Comparison of ENCODE assay signal across 9 cellular contexts in the genomic region with DNA sequence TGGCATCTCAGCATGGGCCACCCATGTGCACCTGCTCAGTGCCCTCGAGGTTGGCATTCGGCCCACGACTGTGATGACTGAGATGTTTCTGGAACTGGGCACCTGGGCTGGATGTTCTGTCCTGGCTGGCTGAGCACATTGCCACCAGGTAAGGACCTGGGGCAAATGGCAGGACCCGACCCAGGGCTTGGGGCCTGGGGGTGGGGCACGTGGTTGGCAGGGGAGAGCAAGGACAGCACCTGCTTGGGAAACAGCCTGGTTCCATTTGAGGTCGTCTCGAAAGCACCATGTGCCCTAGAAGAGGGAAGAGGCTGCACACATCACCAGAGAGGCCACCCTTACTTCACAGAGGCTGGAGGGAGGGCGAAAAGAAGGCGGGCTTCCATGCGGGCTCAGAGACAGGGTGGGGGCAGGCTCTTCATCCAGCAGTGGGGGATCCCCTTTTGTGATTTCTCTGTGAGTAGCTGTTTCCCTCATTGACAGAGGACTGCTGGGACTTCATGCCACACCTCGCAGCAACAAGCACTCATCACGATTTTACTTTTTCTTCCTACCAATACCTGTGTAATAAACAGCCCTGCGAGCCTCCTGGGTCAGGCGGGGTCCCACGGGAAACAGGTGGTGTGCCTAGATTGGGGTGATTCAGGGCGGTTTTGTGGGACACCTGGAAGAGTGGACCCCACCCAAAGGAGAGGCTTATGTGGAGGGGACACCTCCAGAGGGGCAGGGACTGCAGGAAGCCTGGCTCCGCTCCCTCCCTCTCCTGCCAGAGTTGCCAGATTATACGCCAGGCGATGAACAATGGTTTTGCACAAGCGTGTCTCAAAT. TPM values are rescaled to one million over a fixed set of nuclear protein-coding genes. Genes with fewer than 3 reads are reported as not detected.
A peak's percentile ranks its signal among the peaks of the same experiment; 100 is the strongest.
DNase-seq lines count a peak whose midpoint lies in the region; ATAC-seq, FAIRE-seq and TF ChIP-seq lines count a peak whose summit lies in the region.
"Had no signal": no experiment of that assay in that cellular context is flagged by ENCODE, and none has a peak within 500 bp of the region (broad histone marks: within the 10 kb centered on the region; RNA-seq: fewer than 3 reads in every experiment).

No MANE protein-coding gene starts in this region.

- peak overlapping the region; percentile 17 for H3K4me2 ChIP-seq in endothelial cell of umbilical vein (ENCODE audit: insufficient read depth, low read length)

- H3K36me3 ChIP-seq in endothelial cell of umbilical vein (ENCODE audit: control insufficient read depth in 2 of 2, extremely low read depth in 1 of 2, insufficient read depth in 2 of 2, low read length in 2 of 2) (no peaks in the 10 kb centered on the region), SJCRH30 (no peaks in the 10 kb centered on the region)

- H3K9me3 ChIP-seq in endothelial cell of umbilical vein (replicated peaks; ENCODE audit: control insufficient read depth, insufficient read depth, low read length), result no peaks in the 10 kb centered on the region
- H3K9me3 ChIP-seq in SJCRH30 (replicated peaks), result no peaks in the 10 kb centered on the region

- H3K9me3 Mint-ChIP-seq in T-cell, result no peaks in the 10 kb centered on the region

- ATAC-seq in activated CD4-positive, CD25-positive, alpha-beta regulatory T cell treated with anti-CD3 and anti-CD28 coated beads, Interleukin-2, amount 50 U/mL, for 24 hours, result peak; percentile 59 to 71
- ATAC-seq in T-cell (replicated peaks in 1 of 4) (peak; percentile 17 to 60 (median 32)), GM19035 (IDR thresholded peaks at IDR 0.05; ENCODE audit: unreplicated experiment) (no peak)

- no peak for FAIRE-seq in endothelial cell of umbilical vein (lab: Jason Lieb, UNC)

- no peaks in the 10 kb centered on the region for H3K36me3 Mint-ChIP-seq in T-cell

- peak overlapping the region; percentile 95 to 98 for H3K27ac Mint-ChIP-seq in T-cell

- H4K20me1 ChIP-seq in endothelial cell of umbilical vein (replicated peaks; ENCODE audit: control insufficient read depth, extremely low read depth, insufficient read depth, low read length), result no peaks in the 10 kb centered on the region

- no peak for TF ChIP-seq POLR2A in endothelial cell of umbilical vein (IDR thresholded peaks at IDR 0.05; ENCODE audit: low read depth, low read length)

- peaks cover 10% of the 10 kb centered on the region for H3K4me1 ChIP-seq in endothelial cell of umbilical vein (ENCODE audit: control insufficient read depth, extremely low read depth, insufficient read depth, low read length)
- H3K4me1 ChIP-seq in SJCRH30, result no peaks in the 10 kb centered on the region; the same call in 1 of the 2 replicates

- H3K27me3 Mint-ChIP-seq in T-cell, result peaks cover 0 to 10% of the 10 kb centered on the region in 2 donors

- peak overlapping the region; percentile 61 to 76 (median 76) for H3K4me3 Mint-ChIP-seq in T-cell

- H3K27ac ChIP-seq in endothelial cell of umbilical vein (ENCODE audit: insufficient read depth, low read depth, low read length) (peak overlapping the region; percentile 30), SJCRH30 (no peak overlapping the region)

- H2AFZ ChIP-seq in endothelial cell of umbilical vein (ENCODE audit: low read depth, low read length), result peak overlapping the region; percentile 81

- no peak overlapping the region for H3K9ac ChIP-seq in endothelial cell of umbilical vein (replicated peaks; ENCODE audit: extremely low read depth, insufficient read depth, low read length)

- H3K9me1 ChIP-seq in endothelial cell of umbilical vein (replicated peaks; ENCODE audit: control insufficient read depth, extremely low read depth, insufficient read depth, low read length), result no peaks in the 10 kb centered on the region

- no peak for DNase-seq in activated CD4-positive, CD25-positive, alpha-beta regulatory T cell treated with anti-CD3 and anti-CD28 coated beads, Interleukin-2, amount 50 U/mL, for 72 hours
- DNase-seq in T-cell (peak in 12 of 34 experiments; percentile 3 to 57 (median 32)), endothelial cell of umbilical vein (ENCODE audit: low read depth, low spot score) (no peak), HPDE6-E6E7 (ENCODE audit: extremely low spot score) (no peak), SJCRH30 (no peak)
- peak; percentile 40 for DNase-seq in stimulated activated naive CD4-positive, alpha-beta T cell treated with Interleukin-2 at 50 U/mL for 16 hours (lab: John Stamatoyannopoulos, UW)
- DNase-seq: amniotic stem cell had no signal

- H3K4me3 ChIP-seq in endothelial cell of umbilical vein (replicated peaks in 1 of 3; ENCODE audit: insufficient read depth in 1 of 3, low read depth in 1 of 3, low read length in 3 of 3), result no peak overlapping the region
- H3K4me3 ChIP-seq in SJCRH30, result no peak overlapping the region

- no peak for TF ChIP-seq CTCF in endothelial cell of umbilical vein (IDR thresholded peaks at IDR 0.05; ENCODE audit: extremely low read depth in 1 of 2, insufficient read depth in 1 of 2, low read depth in 1 of 2, low read length in 2 of 2)

- dilution Hi-C loops in endothelial cell of umbilical vein (cut with MboI; ENCODE audit: extremely low pct_ligation_motif_present, low sequenced_read_pairs), result no loop called here

- POLR2A ChIA-PET in T-cell (lab: Charles Lee), result interaction anchor here in 1 of 2 donors (0.5 kb wide), 1 partner anchor 386 kb away, joined by 21 read pairs; no protein-coding TSS in a partner anchor
- POLR2A ChIA-PET in endothelial cell of umbilical vein (lab: Charles Lee), result no interaction called here

- peaks cover 38 to 63% (median 52%) of the 10 kb centered on the region in 3 donors for H3K4me1 Mint-ChIP-seq in T-cell

- CTCF ChIA-PET in T-cell (lab: Charles Lee), result interaction anchor here in 1 of 2 donors (0.6 kb wide), 1 partner anchor 103 kb away, joined by 3 read pairs; no protein-coding TSS in a partner anchor
- CTCF ChIA-PET in endothelial cell of umbilical vein (lab: Charles Lee), result interaction anchor here (0.6 kb wide), 1 partner anchor 29 kb away, joined by 4 read pairs; no protein-coding TSS in a partner anchor

- no peaks in the 10 kb centered on the region for H3K27me3 ChIP-seq in endothelial cell of umbilical vein (ENCODE audit: control insufficient read depth in 2 of 2, insufficient read depth in 2 of 2, low read length in 2 of 2)
- no peaks in the 10 kb centered on the region for H3K27me3 ChIP-seq in SJCRH30

- no TSS peak for BruUV-seq in endothelial cell of umbilical vein (replicated peaks; lab: Mats Ljungman, UMichigan)

- intact Hi-C loops in endothelial cell of umbilical vein (cut with micrococcal nuclease), result loop anchor here (1.0 kb wide), 1 partner anchor 11 kb away; no protein-coding TSS in a partner anchor

- H3K79me2 ChIP-seq in endothelial cell of umbilical vein (ENCODE audit: control insufficient read depth, insufficient read depth, low read length), result no peaks in the 10 kb centered on the region

RNA-seq across cellular contexts. Expression of a gene that starts 12.0 kb away (rescaled TPM):
- total RNA-seq in T-cell (10 to 100 TPM in 3 of 5 donors, 1 to 10 TPM in 2; 4.0 to 16.9 (median 14.1) TPM), endothelial cell of umbilical vein (2.6 and 4.1 TPM in 2 replicates)
- polyA plus RNA-seq in endothelial cell of umbilical vein, result 15.7 and 19.0 TPM in 2 replicates
- 7.7 and 9.0 TPM in 2 replicates for polyA plus RNA-seq in endothelial cell of umbilical vein (2011; cell fraction: cytosol; rRNA removed)
- polyA plus RNA-seq in endothelial cell of umbilical vein (2011; cell fraction: nucleus; rRNA removed), result 3.2 and 3.8 TPM in 2 replicates
- 4.6 and 7.7 TPM in 2 replicates for polyA plus RNA-seq in endothelial cell of umbilical vein (2012)
- polyA minus RNA-seq in endothelial cell of umbilical vein, result 6.6 and 8.6 TPM in 2 replicates
- polyA minus RNA-seq in endothelial cell of umbilical vein (2011; cell fraction: cytosol; rRNA and poly(A)+ RNA removed), result 7.8 TPM
- 1.5 and 2.1 TPM in 2 replicates for polyA minus RNA-seq in endothelial cell of umbilical vein (2011; cell fraction: nucleus; rRNA and poly(A)+ RNA removed)
- 0.97 and 1.7 TPM in 2 replicates for total RNA-seq in SJCRH30 (2014; rRNA removed; shearing (Covaris generic))

RNA-seq across cellular contexts. Expression of a gene that starts 12.9 kb away (rescaled TPM):
- total RNA-seq in T-cell, result 10 to 100 TPM; 67.1 to 73.4 (median 69.2) TPM
- total RNA-seq in endothelial cell of umbilical vein, result 80.9 and 85.9 TPM in 2 replicates
- polyA plus RNA-seq in endothelial cell of umbilical vein, result 14.6 and 15.9 TPM in 2 replicates
- polyA plus RNA-seq in endothelial cell of umbilical vein (2011; cell fraction: cytosol; rRNA removed), result 18.6 and 20.1 TPM in 2 replicates
- polyA plus RNA-seq in endothelial cell of umbilical vein (2011; cell fraction: nucleus; rRNA removed), result 41.9 and 48.6 TPM in 2 replicates
- 29.3 and 31.0 TPM in 2 replicates for polyA plus RNA-seq in endothelial cell of umbilical vein (2012)
- polyA minus RNA-seq in endothelial cell of umbilical vein, result 19.1 and 19.8 TPM in 2 replicates
- 33.4 TPM for polyA minus RNA-seq in endothelial cell of umbilical vein (2011; cell fraction: cytosol; rRNA and poly(A)+ RNA removed)
- 23.1 and 34.0 TPM in 2 replicates for polyA minus RNA-seq in endothelial cell of umbilical vein (2011; cell fraction: nucleus; rRNA and poly(A)+ RNA removed)
- total RNA-seq in SJCRH30 (2014; rRNA removed; shearing (Covaris generic)), result 55.6 and 56.9 TPM in 2 replicates

RNA-seq across cellular contexts. Expression of a gene that starts 35.1 kb away (rescaled TPM):
- total RNA-seq in T-cell (100 to 1,000 TPM in 1 of 5 donors, 10 to 100 TPM in 4; 66.5 to 102 (median 85.0) TPM), endothelial cell of umbilical vein (136 and 138 TPM in 2 replicates)
- 63.6 and 74.7 TPM in 2 replicates for polyA plus RNA-seq in endothelial cell of umbilical vein
- polyA plus RNA-seq in endothelial cell of umbilical vein (2011; cell fraction: cytosol; rRNA removed), result 61.2 and 72.6 TPM in 2 replicates
- polyA plus RNA-seq in endothelial cell of umbilical vein (2011; cell fraction: nucleus; rRNA removed), result 58.0 and 67.1 TPM in 2 replicates
- 139 and 171 TPM in 2 replicates for polyA plus RNA-seq in endothelial cell of umbilical vein (2012)
- 59.6 and 74.0 TPM in 2 replicates for polyA minus RNA-seq in endothelial cell of umbilical vein
- polyA minus RNA-seq in endothelial cell of umbilical vein (2011; cell fraction: cytosol; rRNA and poly(A)+ RNA removed), result 227 TPM
- polyA minus RNA-seq in endothelial cell of umbilical vein (2011; cell fraction: nucleus; rRNA and poly(A)+ RNA removed), result 21.2 and 30.2 TPM in 2 replicates
- 91.9 and 95.3 TPM in 2 replicates for total RNA-seq in SJCRH30 (2014; rRNA removed; shearing (Covaris generic))

RNA-seq across cellular contexts. Expression of a gene that starts 40.1 kb away (rescaled TPM):
- total RNA-seq in T-cell (10 to 100 TPM; 10.2 to 23.5 (median 19.5) TPM), endothelial cell of umbilical vein (6.2 and 8.0 TPM in 2 replicates)
- 16.0 and 16.2 TPM in 2 replicates for polyA plus RNA-seq in endothelial cell of umbilical vein
- polyA plus RNA-seq in endothelial cell of umbilical vein (2011; cell fraction: cytosol; rRNA removed), result 5.4 and 7.2 TPM in 2 replicates
- 18.0 and 23.3 TPM in 2 replicates for polyA plus RNA-seq in endothelial cell of umbilical vein (2011; cell fraction: nucleus; rRNA removed)
- 5.5 and 12.4 TPM in 2 replicates for polyA plus RNA-seq in endothelial cell of umbilical vein (2012)
- polyA minus RNA-seq in endothelial cell of umbilical vein, result 5.5 and 13.2 TPM in 2 replicates
- not detected for polyA minus RNA-seq in endothelial cell of umbilical vein (2011; cell fraction: cytosol; rRNA and poly(A)+ RNA removed)
- polyA minus RNA-seq in endothelial cell of umbilical vein (2011; cell fraction: nucleus; rRNA and poly(A)+ RNA removed), result 5.1 and 5.9 TPM in 2 replicates
- 0.18 TPM in 1 of 2 replicates, not detected in the other for total RNA-seq in SJCRH30 (2014; rRNA removed; shearing (Covaris generic))

RNA-seq across cellular contexts. Expression of a gene that starts 49.7 kb away (rescaled TPM):
- total RNA-seq in T-cell (10 to 100 TPM; 53.3 to 98.2 (median 80.0) TPM), endothelial cell of umbilical vein (143 and 144 TPM in 2 replicates)
- 141 and 169 TPM in 2 replicates for polyA plus RNA-seq in endothelial cell of umbilical vein
- polyA plus RNA-seq in endothelial cell of umbilical vein (2011; cell fraction: cytosol; rRNA removed), result 183 and 186 TPM in 2 replicates
- 181 and 188 TPM in 2 replicates for polyA plus RNA-seq in endothelial cell of umbilical vein (2011; cell fraction: nucleus; rRNA removed)
- polyA plus RNA-seq in endothelial cell of umbilical vein (2012), result 142 and 148 TPM in 2 replicates
- 53.2 and 57.4 TPM in 2 replicates for polyA minus RNA-seq in endothelial cell of umbilical vein
- polyA minus RNA-seq in endothelial cell of umbilical vein (2011; cell fraction: cytosol; rRNA and poly(A)+ RNA removed), result 62.0 TPM
- 30.4 and 32.5 TPM in 2 replicates for polyA minus RNA-seq in endothelial cell of umbilical vein (2011; cell fraction: nucleus; rRNA and poly(A)+ RNA removed)
- total RNA-seq in SJCRH30 (2014; rRNA removed; shearing (Covaris generic)), result 58.6 and 69.6 TPM in 2 replicates
